2 cellular contexts compared by ENCODE assay signal in the genomic region with DNA sequence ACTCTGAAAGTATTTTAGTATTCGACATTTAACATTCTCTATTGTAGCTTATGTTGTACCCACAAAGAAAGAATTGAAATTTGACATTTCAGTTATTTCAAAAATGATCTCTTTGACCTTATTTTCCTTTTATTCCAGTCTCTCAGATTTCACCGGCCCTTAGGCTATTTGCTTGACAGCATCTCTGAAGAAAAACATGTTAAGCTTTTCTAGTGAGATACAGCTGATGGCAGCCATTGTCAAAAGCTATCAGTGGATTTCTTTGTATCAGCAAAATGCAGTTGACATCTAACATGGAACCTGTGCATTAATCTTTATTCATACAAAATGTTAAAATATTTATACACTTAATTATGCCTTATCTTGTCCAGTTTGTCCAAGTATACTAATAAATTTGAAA.
TF ChIP-seq lines count a peak whose summit lies in the region.

No MANE protein-coding gene starts in this region.

TF ChIP-seq in HepG2, 621 proteins besides CTCF, POLR2A, EP300 and RAD21:
- TF ChIP-seq, protein P1, sequence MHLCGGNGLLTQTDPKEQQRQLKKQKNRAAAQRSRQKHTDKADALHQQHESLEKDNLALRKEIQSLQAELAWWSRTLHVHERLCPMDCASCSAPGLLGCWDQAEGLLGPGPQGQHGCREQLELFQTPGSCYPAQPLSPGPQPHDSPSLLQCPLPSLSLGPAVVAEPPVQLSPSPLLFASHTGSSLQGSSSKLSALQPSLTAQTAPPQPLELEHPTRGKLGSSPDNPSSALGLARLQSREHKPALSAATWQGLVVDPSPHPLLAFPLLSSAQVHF (CRISPR knock-in tag; IDR thresholded peaks at IDR 0.05) = no peak
- TF ChIP-seq MAFK (conservative IDR thresholded peaks at IDR 0.05 in 1 of 2, IDR thresholded peaks at IDR 0.05 in 1 of 2; ENCODE audit: low read length in 2 of 2) = peak in 1 of 2 experiments; percentile 23; a peak in 1 of 4 replicates
- TF ChIP-seq ZNF441 (CRISPR knock-in tag; IDR thresholded peaks at IDR 0.05; ENCODE audit: borderline replicate concordance) = no peak
- no peak for TF ChIP-seq ZNF543 (CRISPR knock-in tag; IDR thresholded peaks at IDR 0.05)
- 0 out of 2 replicates have a peak, but pooled peaks have one; percentile 9 for TF ChIP-seq MAFF (IDR thresholded peaks at IDR 0.05; ENCODE audit: low read depth, low read length)
- TF ChIP-seq DR1 (CRISPR knock-in tag; IDR thresholded peaks at IDR 0.05) = no peak

TF ChIP-seq in K562, 482 proteins besides CTCF, POLR2A, EP300 and RAD21:
- TF ChIP-seq C11orf30 (IDR thresholded peaks at IDR 0.05; ENCODE audit: low read depth) (peak; percentile 36; the same call in 1 of the 2 replicates), ZNF316 (IDR thresholded peaks at IDR 0.05) (peak; percentile 17; the same call in 1 of the 2 replicates), THRAP3 (IDR thresholded peaks at IDR 0.05; ENCODE audit: borderline replicate concordance) (no peak), NUFIP1 (IDR thresholded peaks at IDR 0.05; ENCODE audit: partially characterized antibody) (no peak)
TF ChIP-seq in K562: peak in this region for 2.
